In the genomic region with DNA sequence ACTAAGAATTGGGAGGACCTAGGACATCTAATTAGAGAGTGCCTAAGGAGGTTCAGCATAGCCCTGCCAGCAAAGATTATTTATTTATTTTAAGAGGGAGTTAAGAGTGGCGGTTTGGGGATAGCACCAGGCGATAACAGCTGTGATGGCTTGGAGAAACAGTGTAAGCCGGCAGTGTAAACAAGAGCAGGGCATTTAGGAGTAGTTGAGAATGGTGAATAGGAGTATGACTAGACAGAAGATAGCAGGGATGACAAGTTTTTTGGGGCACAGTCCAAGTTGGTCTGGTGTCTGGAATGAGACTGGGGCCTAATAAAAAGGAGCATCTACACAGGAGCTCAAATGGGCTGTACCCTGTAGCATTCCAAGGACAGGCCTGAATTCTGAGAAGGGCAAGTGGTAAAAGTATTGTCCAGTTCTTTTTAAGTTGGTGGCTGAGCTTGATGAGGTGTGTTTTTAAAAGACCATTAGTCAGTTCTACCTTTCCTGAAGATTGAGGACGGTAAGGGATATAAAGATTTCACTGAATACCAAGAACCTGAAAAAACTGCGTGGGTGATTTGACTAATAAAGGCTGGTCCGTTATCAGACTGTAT, we compare ENCODE assay signal across 6 cellular contexts. TPM values are rescaled to one million over a fixed set of nuclear protein-coding genes. Genes with fewer than 3 reads are reported as not detected.
"Had no signal": no experiment of that assay in that cellular context is flagged by ENCODE, and none has a peak within 500 bp of the region (broad histone marks: within the 10 kb centered on the region; RNA-seq: fewer than 3 reads in every experiment).

No MANE protein-coding gene starts in this region.

RNA-seq across cellular contexts. Expression of a gene that starts 18.2 kb away (rescaled TPM):
- total RNA-seq: M059J, OCI-LY7, PC-9, RPMI7951, SJSA1 had no signal
- polyA plus RNA-seq: SK-N-SH had no signal
